29 cellular contexts compared by ENCODE assay signal in genomic region chrX:107503996-107504395, GRCh38. TPM values are rescaled to one million over a fixed set of nuclear protein-coding genes. Genes with fewer than 3 reads are reported as not detected.
"Had no signal": no experiment of that assay in that cellular context is flagged by ENCODE, and none has a peak within 500 bp of the region (broad histone marks: within the 10 kb centered on the region; RNA-seq: fewer than 3 reads in every experiment).

No MANE protein-coding gene starts in this region.

- H3K27me3 ChIP-seq: ascending aorta, body of pancreas had no signal

- H3K9me3 ChIP-seq: ascending aorta, body of pancreas had no signal

- ATAC-seq: activated CD8-positive, alpha-beta memory T cell treated with anti-CD3 and anti-CD28 coated beads, Interleukin-2, amount 10 ng/mL, durations not matched to agents 7 days and 5 days; activated naive CD4-positive, alpha-beta T cell treated with anti-CD3 and anti-CD28 coated beads, Interleukin-2, amount 50 U/mL, for 72 hours; activated naive CD8-positive, alpha-beta T cell treated with anti-CD3 and anti-CD28 coated beads, Interleukin-2, amount 50 U/mL, for 24 hours; activated T-cell treated with anti-CD3 and anti-CD28 coated beads, Interleukin-2, amount 50 U/mL, for 4 hours; body of pancreas; K562; PC-3; Right ventricle myocardium inferior; T-cell had no signal

- H3K4me1 ChIP-seq: ascending aorta had no signal

- H3K4me3 ChIP-seq: ascending aorta, body of pancreas, K562, SK-N-MC had no signal

- DNase-seq: activated B cell treated with CpG ODN at 0.5 μM for 24 hours; activated CD4-positive, alpha-beta T cell treated with anti-CD3 and anti-CD28 coated beads for 1 hour; activated CD4-positive, alpha-beta T cell treated with anti-CD3 and anti-CD28 coated beads, Interleukin-2, amount 10 ng/mL, durations not matched to agents 24 days and 14 days; activated CD4-positive, alpha-beta T cell treated with anti-CD3 and anti-CD28 coated beads, Interleukin-2, amount 50 U/mL, for 48 hours; activated CD8-positive, alpha-beta memory T cell treated with anti-CD3 and anti-CD28 coated beads, Interleukin-2, amount 10 ng/mL, durations not matched to agents 7 days and 5 days; activated effector memory CD4-positive, alpha-beta T cell treated with anti-CD3 and anti-CD28 coated beads, Interleukin-2, amount 50 U/mL, for 16 hours; activated naive CD4-positive, alpha-beta T cell treated with Interleukin-2 at 50 U/mL for 16 hours; activated naive CD8-positive, alpha-beta T cell treated with anti-CD3 and anti-CD28 coated beads, Interleukin-2, amount 50 U/mL, for 24 hours; activated T-cell treated with anti-CD3 and anti-CD28 coated beads, Interleukin-2, amount 50 U/mL, for 4 hours; amniotic stem cell; body of pancreas; central memory CD4-positive, alpha-beta T cell; Kasumi-1; NCI-H1105 treated with DMSO at 0.1 percent for 48 hours; NCI-H2029 treated with DMSO at 0.1 percent for 48 hours; NCI-H526; NCI-H82; PC-3; T-cell; T-helper 2 cell; T1000 had no signal

- H3K27ac ChIP-seq: ascending aorta, body of pancreas, SK-N-MC had no signal

- H3K36me3 ChIP-seq: ascending aorta had no signal

RNA-seq across cellular contexts. Expression of gene FRMPD3, which starts 54.5 kb away (rescaled TPM):
- total RNA-seq: activated CD4-positive, alpha-beta T cell treated with anti-CD3 and anti-CD28 coated beads, Interleukin-2, amount 10 ng/mL, durations not matched to agents 24 days and 14 days; activated CD8-positive, alpha-beta memory T cell treated with anti-CD3 and anti-CD28 coated beads, Interleukin-2, amount 10 ng/mL, durations not matched to agents 7 days and 5 days; activated naive CD4-positive, alpha-beta T cell treated with anti-CD3 and anti-CD28 coated beads, Interleukin-2, amount 50 U/mL, for 72 hours; activated T-cell treated with anti-CD3 and anti-CD28 coated beads, Interleukin-2, amount 50 U/mL, for 4 hours; bronchial epithelial cell; K562; NCI-H460; Right ventricle myocardium inferior; RPMI7951 had no signal
- polyA plus RNA-seq: K562 had no signal
